ENCODE assay signal across 8 cellular contexts in genomic region chr19:7920520-7921301, GRCh38. TPM values are rescaled to one million over a fixed set of nuclear protein-coding genes. Genes with fewer than 3 reads are reported as not detected.
A peak's percentile ranks its signal among the peaks of the same experiment; 100 is the strongest.
DNase-seq lines count a peak whose midpoint lies in the region; ATAC-seq and TF ChIP-seq lines count a peak whose summit lies in the region.

No MANE protein-coding gene starts in this region.

- H3K27ac ChIP-seq in Panc1 (ENCODE audit: low read length) (peak overlapping the region; percentile 94), esophagus squamous epithelium (peak overlapping the region; percentile 86 to 97 (median 94))

- H3K36me3 ChIP-seq in Panc1 (ENCODE audit: control insufficient read depth, insufficient read depth, low read length), result no peaks in the 10 kb centered on the region; the same call in 1 of the 2 replicates
- peaks cover 0 to 18% (median 11%) of the 10 kb centered on the region in 3 donors for H3K36me3 ChIP-seq in esophagus squamous epithelium

- BruUV-seq in Panc1 (replicated peaks; lab: Mats Ljungman, UMichigan), result TSS peak; percentile 97

- peak overlapping the region; percentile 94 for H3K27ac Mint-ChIP-seq in activated T-cell treated with anti-CD3 and anti-CD28 coated beads, Interleukin-2, amount 50 U/mL, for 72 hours
- peak overlapping the region in 5 of 6 donors; percentile 18 to 97 (median 88) for H3K27ac Mint-ChIP-seq in naive B cell

- H3K4me3 Mint-ChIP-seq in activated T-cell treated with anti-CD3 and anti-CD28 coated beads, Interleukin-2, amount 50 U/mL, for 72 hours, result peak overlapping the region; percentile 91 to 96
- peak overlapping the region; percentile 78 to 96 (median 94) for H3K4me3 Mint-ChIP-seq in naive B cell

- 0 to 3% methylated on average over 23 to 26 of the region's 62 CpGs for WGBS in esophagus squamous epithelium, 2 donors

- in situ Hi-C loops in Panc1 (cut with HindIII; ENCODE audit: low pct_unique_long_range_greater_than_20kb, low sequenced_read_pairs), result no loop called here

- peaks cover 25% of the 10 kb centered on the region for H3K4me1 Mint-ChIP-seq in activated T-cell treated with anti-CD3 and anti-CD28 coated beads, Interleukin-2, amount 50 U/mL, for 72 hours (ENCODE audit: low read depth)
- peaks cover 37 to 54% (median 43%) of the 10 kb centered on the region in 3 donors for H3K4me1 Mint-ChIP-seq in naive B cell

- no peaks in the 10 kb centered on the region for H3K27me3 ChIP-seq in Panc1 (ENCODE audit: control insufficient read depth, insufficient read depth, low read length)
- H3K27me3 ChIP-seq in esophagus squamous epithelium, result peaks cover 6 to 54% (median 19%) of the 10 kb centered on the region in 4 donors

- TF ChIP-seq POLR2A in esophagus squamous epithelium (IDR thresholded peaks at IDR 0.05), result peak in 2 of 4 donors; percentile 13 to 50

- DNase-seq in DMS 273 treated with DMSO at 0.1 percent for 48 hours (lab: John Stamatoyannopoulos, UW), result peak; percentile 82
- peak; percentile 98 for DNase-seq in KG1 (lab: John Stamatoyannopoulos, UW)
- no peak for DNase-seq in Panc1 (ENCODE audit: low read depth, low spot score)
- DNase-seq in activated T-cell treated with anti-CD3 and anti-CD28 coated beads, Interleukin-2, amount 50 U/mL, for 72 hours, result peak; percentile 98 to 99
- peak; percentile 100 for DNase-seq in esophagus squamous epithelium (lab: John Stamatoyannopoulos, UW)
- peak; percentile 94 for DNase-seq in naive B cell
- peak; percentile 91 to 99 for DNase-seq in stimulated activated CD8-positive, alpha-beta memory T cell treated with anti-CD3 and anti-CD28 coated beads, Interleukin-7, amount 100 ng/mL, for 48 hours (ENCODE audit: extremely low read depth in 1 of 2, low read depth in 1 of 2)

- H3K36me3 Mint-ChIP-seq in activated T-cell treated with anti-CD3 and anti-CD28 coated beads, Interleukin-2, amount 50 U/mL, for 72 hours (ENCODE audit: insufficient read depth in 2 of 2), result peaks cover 1 to 4% of the 10 kb centered on the region in 2 donors
- no peaks in the 10 kb centered on the region for H3K36me3 Mint-ChIP-seq in naive B cell

- H3K9me3 ChIP-seq in Panc1 (ENCODE audit: control insufficient read depth, insufficient read depth, low read depth, low read length) (no peaks in the 10 kb centered on the region), esophagus squamous epithelium (no peaks in the 10 kb centered on the region)

- H3K4me1 ChIP-seq in Panc1 (ENCODE audit: control insufficient read depth, insufficient read depth, low read length) (peaks cover 19% of the 10 kb centered on the region), esophagus squamous epithelium (peaks cover 50 to 94% (median 51%) of the 10 kb centered on the region in 3 donors)

- H3K4me3 ChIP-seq in Panc1 (ENCODE audit: low read depth in 2 of 2, low read length in 2 of 2) (peak overlapping the region; percentile 61 to 65), esophagus squamous epithelium (peak overlapping the region; percentile 55 to 96 (median 70))

- peaks cover 19% of the 10 kb centered on the region for H3K27me3 Mint-ChIP-seq in activated T-cell treated with anti-CD3 and anti-CD28 coated beads, Interleukin-2, amount 50 U/mL, for 72 hours (ENCODE audit: low read depth)
- H3K27me3 Mint-ChIP-seq in naive B cell, result peaks cover 11 to 33% (median 16%) of the 10 kb centered on the region in 3 donors

- ATAC-seq in GM21529 (IDR thresholded peaks at IDR 0.05; ENCODE audit: unreplicated experiment) (peak; percentile 38), Panc1 (peak; percentile 17), naive B cell (ENCODE audit: low read depth in 2 of 2) (peak; percentile 57 to 61)
- peak; percentile 49 to 58 for ATAC-seq in activated T-cell treated with anti-CD3 and anti-CD28 coated beads, Interleukin-2, amount 50 U/mL, for 72 hours (replicated peaks in 1 of 2)

- intact Hi-C loops in Panc1 (cut with micrococcal nuclease; ENCODE audit: unreplicated experiment) (no loop called here), esophagus squamous epithelium (cut with DNase I) (no loop called here)

- TF ChIP-seq CTCF in Panc1 (IDR thresholded peaks at IDR 0.05) (no peak), esophagus squamous epithelium (IDR thresholded peaks at IDR 0.05) (peak in 1 of 6 experiments; percentile 13)

- no peaks in the 10 kb centered on the region for H3K9me3 Mint-ChIP-seq in activated T-cell treated with anti-CD3 and anti-CD28 coated beads, Interleukin-2, amount 50 U/mL, for 72 hours
- no peaks in the 10 kb centered on the region for H3K9me3 Mint-ChIP-seq in naive B cell

- CTCF ChIA-PET in Panc1 (lab: Charles Lee), result interaction anchor here (0.6 to 2.0 kb wide), 6 partner anchors 9 to 203 kb away, joined by 3 to 7 read pairs (median 5); no protein-coding TSS in a partner anchor

- POLR2A ChIA-PET in Panc1 (lab: Charles Lee), result interaction anchor here (0.5 to 1.1 kb wide), 5 partner anchors 17 to 730 kb away, joined by 4 to 19 read pairs (median 6); no protein-coding TSS in a partner anchor

RNA-seq across cellular contexts. Expression of gene SNAPC2, which starts 0.6 kb away (rescaled TPM):
- total RNA-seq in Panc1 (2021; ENCODE audit: unreplicated experiment) (63.0 TPM), esophagus squamous epithelium (10 to 100 TPM in 1 of 4 donors, 1 to 10 TPM in 3; 6.2 to 10.9 (median 6.4) TPM)
- polyA plus RNA-seq in Panc1 (2012; ENCODE audit: insufficient read length), result 64.0 TPM
- 10 to 100 TPM; 23.7 to 25.5 TPM for total RNA-seq in activated T-cell treated with anti-CD3 and anti-CD28 coated beads, Interleukin-2, amount 50 U/mL, for 72 hours
- 10 to 100 TPM in 4 of 6 donors, 1 to 10 TPM in 2; 1.5 to 20.2 (median 14.7) TPM for polyA plus RNA-seq in naive B cell (ENCODE audit: low read depth in 6 of 6)

RNA-seq across cellular contexts. Expression of gene CTXN1, which starts 5.2 kb away (rescaled TPM):
- total RNA-seq in Panc1 (2021; ENCODE audit: unreplicated experiment), result 89.4 TPM
- polyA plus RNA-seq in Panc1 (2012; ENCODE audit: insufficient read length), result 269 TPM
- total RNA-seq in activated T-cell treated with anti-CD3 and anti-CD28 coated beads, Interleukin-2, amount 50 U/mL, for 72 hours, result under 1 TPM; 0.50 to 0.63 TPM
- 1 to 10 TPM in 1 of 4 donors, under 1 TPM in 2, not detected in 1; 0.35 to 2.7 (median 0.75) TPM for total RNA-seq in esophagus squamous epithelium
- polyA plus RNA-seq in naive B cell (ENCODE audit: low read depth in 6 of 6), result not detected

RNA-seq across cellular contexts. Expression of gene TGFBR3L, which starts 6.1 kb away (rescaled TPM):
- total RNA-seq in Panc1 (2021; ENCODE audit: unreplicated experiment) (12.5 TPM), esophagus squamous epithelium (not detected)
- polyA plus RNA-seq in Panc1 (2012; ENCODE audit: insufficient read length), result 38.6 TPM
- total RNA-seq in activated T-cell treated with anti-CD3 and anti-CD28 coated beads, Interleukin-2, amount 50 U/mL, for 72 hours, result 1 to 10 TPM; 7.4 to 9.7 TPM
- polyA plus RNA-seq in naive B cell (ENCODE audit: low read depth in 6 of 6), result not detected

RNA-seq across cellular contexts. Expression of gene MAP2K7, which starts 17.0 kb away (rescaled TPM):
- total RNA-seq in Panc1 (2021; ENCODE audit: unreplicated experiment), result 32.9 TPM
- polyA plus RNA-seq in Panc1 (2012; ENCODE audit: insufficient read length), result 35.2 TPM
- total RNA-seq in activated T-cell treated with anti-CD3 and anti-CD28 coated beads, Interleukin-2, amount 50 U/mL, for 72 hours, result 10 to 100 TPM; 40.2 to 40.3 TPM
- 10 to 100 TPM in 3 of 4 donors, 1 to 10 TPM in 1; 8.6 to 17.3 (median 13.8) TPM for total RNA-seq in esophagus squamous epithelium
- 1 to 10 TPM in 5 of 6 donors, under 1 TPM in 1; 0.50 to 5.1 (median 2.9) TPM for polyA plus RNA-seq in naive B cell (ENCODE audit: low read depth in 6 of 6)

RNA-seq across cellular contexts. Expression of gene TIMM44, which starts 22.8 kb away (rescaled TPM):
- total RNA-seq in Panc1 (2021; ENCODE audit: unreplicated experiment) (105 TPM), esophagus squamous epithelium (10 to 100 TPM; 36.4 to 52.6 (median 45.5) TPM)
- 123 TPM for polyA plus RNA-seq in Panc1 (2012; ENCODE audit: insufficient read length)
- total RNA-seq in activated T-cell treated with anti-CD3 and anti-CD28 coated beads, Interleukin-2, amount 50 U/mL, for 72 hours, result 100 to 1,000 TPM in 1 of 2 donors, 10 to 100 TPM in 1; 91.2 to 112 TPM
- 10 to 100 TPM in 4 of 6 donors, 1 to 10 TPM in 2; 7.8 to 21.0 (median 14.1) TPM for polyA plus RNA-seq in naive B cell (ENCODE audit: low read depth in 6 of 6)

Comparison
In these comparisons a context has a peak if more than half of its experiments do, and no peak if none do; other contexts are left out.
1. RNA of gene CTXN1, which starts 5.2 kb away (total RNA-seq): 89.4 TPM in Panc1 (single experiment); 0.35 to 2.7 TPM in esophagus squamous epithelium and 0.50 to 0.63 TPM in activated T-cell treated with anti-CD3 and anti-CD28 coated beads, Interleukin-2, amount 50 U/mL, for 72 hours; every median in the first group is over 10 times any median in the second.
2. RNA of gene TGFBR3L, which starts 6.1 kb away (total RNA-seq): 12.5 TPM in Panc1 (single experiment) and 7.4 to 9.7 TPM in activated T-cell treated with anti-CD3 and anti-CD28 coated beads, Interleukin-2, amount 50 U/mL, for 72 hours; not detected in esophagus squamous epithelium; every median in the first group is over 4 times any median in the second.
3. Peak in every context shown above with its lines, with median percentiles within 50 percentile points of each other: ATAC-seq.